14 cellular contexts compared by ENCODE assay signal in the genomic region with DNA sequence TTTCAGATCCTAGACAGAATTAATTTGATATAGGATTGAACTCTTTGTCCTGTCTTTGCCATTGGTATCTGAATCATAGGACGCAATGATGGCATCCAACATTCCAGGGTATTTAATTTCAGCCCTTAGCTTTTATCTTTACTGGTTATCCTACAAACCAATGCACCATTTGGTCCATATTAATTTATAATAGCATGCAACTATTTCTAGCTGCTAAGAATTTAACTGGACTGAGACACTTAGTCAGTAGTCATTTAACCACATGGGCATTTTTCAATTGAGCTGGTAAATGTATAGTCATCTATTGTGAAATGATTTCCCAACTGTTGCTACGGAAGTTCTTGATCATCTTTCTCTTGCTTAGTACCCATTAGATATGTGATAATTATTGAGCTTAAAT.
A peak's percentile ranks its signal among the peaks of the same experiment; 100 is the strongest.
DNase-seq lines count a peak whose midpoint lies in the region; ATAC-seq, FAIRE-seq and TF ChIP-seq lines count a peak whose summit lies in the region.
"Had no signal": no experiment of that assay in that cellular context is flagged by ENCODE, and none has a peak within 500 bp of the region (broad histone marks: within the 10 kb centered on the region; RNA-seq: fewer than 3 reads in every experiment).

No MANE protein-coding gene starts in this region.

- H3K9me3 ChIP-seq in upper lobe of right lung, result no peaks in the 10 kb centered on the region
- H3K9me3 ChIP-seq: left lung had no signal

- H3K36me3 ChIP-seq in upper lobe of right lung, result no peaks in the 10 kb centered on the region
- H3K36me3 ChIP-seq: left lung had no signal

- intact Hi-C loops in upper lobe of right lung (cut with DNase I), result no loop called here
- intact Hi-C loops in left colon (cut with DNase I, micrococcal nuclease), result no loop called here

- peak; percentile 42 for FAIRE-seq in RCC 7860 (lab: Jason Lieb, UNC)

- ATAC-seq in upper lobe of right lung, result peak; percentile 7
- ATAC-seq in left colon, result no peak
- ATAC-seq: left lung; natural killer cell treated with Interleukin-12 subunit alpha and Interleukin-12 subunit beta and Interleukin-15 and Interleukin-18, amount 100 ng/mL, for 72 hours had no signal

- no peak for TF ChIP-seq CTCF in fibroblast of mammary gland (conservative IDR thresholded peaks at IDR 0.05; ENCODE audit: control insufficient read depth, insufficient read depth, low read depth, low read length)
- no peak for TF ChIP-seq CTCF in upper lobe of right lung (IDR thresholded peaks at IDR 0.05)

- H3K27ac ChIP-seq in upper lobe of right lung, result no peak overlapping the region

- H3K4me3 ChIP-seq in fibroblast of mammary gland (ENCODE audit: control insufficient read depth, low read depth, low read length), result no peak overlapping the region
- H3K4me3 ChIP-seq in upper lobe of right lung, result no peak overlapping the region
- H3K4me3 ChIP-seq: left lung had no signal

- no peaks in the 10 kb centered on the region for H3K27me3 ChIP-seq in upper lobe of right lung
- H3K27me3 ChIP-seq: left lung had no signal

- H3K4me1 ChIP-seq in upper lobe of right lung, result no peaks in the 10 kb centered on the region

- DNase-seq in HCEC 1CT, result peak; percentile 87
- peak; percentile 11 for DNase-seq in RCC 7860 (ENCODE audit: low spot score)
- DNase-seq in fibroblast of mammary gland (ENCODE audit: low read depth), result peak; percentile 87
- no peak for DNase-seq in upper lobe of right lung
- DNase-seq in stimulated activated CD8-positive, alpha-beta memory T cell treated with anti-CD3 and anti-CD28 coated beads, Interleukin-4, amount 100 ng/mL, for 48 hours, result no peak
- DNase-seq in left colon, result no peak
- DNase-seq in SK-N-DZ (ENCODE audit: low spot score), result no peak
- DNase-seq: activated naive CD4-positive, alpha-beta T cell; Calu3; hippocampal formation; left lung; NCI-H1436 treated with DMSO at 0.1 percent for 48 hours; NCI-H446 treated with DMSO at 0.1 percent for 48 hours had no signal

Comparison
In these comparisons a context has a peak if more than half of its experiments do, and no peak if none do; other contexts are left out.
1. DNase-seq: peak in HCEC 1CT (single experiment), RCC 7860 (single experiment) and fibroblast of mammary gland (single experiment); none in upper lobe of right lung (single experiment), stimulated activated CD8-positive, alpha-beta memory T cell treated with anti-CD3 and anti-CD28 coated beads, Interleukin-4, amount 100 ng/mL, for 48 hours (single experiment), left colon (0 of 2) and SK-N-DZ (single experiment).